Comparison of ENCODE assay signal across 1 cellular context in genomic region chr12:93176166-93176565, GRCh38.
TF ChIP-seq lines count a peak whose summit lies in the region.

No MANE protein-coding gene starts in this region.

TF ChIP-seq in GM23338, 12 proteins besides CTCF, POLR2A, EP300 and RAD21 (continued from another document):
- no peak for TF ChIP-seq ZNF462 (CRISPR knock-in tag; IDR thresholded peaks at IDR 0.05)
- no peak for TF ChIP-seq REST (IDR thresholded peaks at IDR 0.05; ENCODE audit: unreplicated experiment)
- TF ChIP-seq NANOG (IDR thresholded peaks at IDR 0.05; ENCODE audit: borderline replicate concordance), result no peak
- TF ChIP-seq CREB1 (CRISPR knock-in tag; IDR thresholded peaks at IDR 0.05; ENCODE audit: low read depth), result no peak
- TF ChIP-seq STAT1 (IDR thresholded peaks at IDR 0.05; ENCODE audit: unreplicated experiment), result no peak
